Comparison of ENCODE assay signal across 1 cellular context in the genomic region with DNA sequence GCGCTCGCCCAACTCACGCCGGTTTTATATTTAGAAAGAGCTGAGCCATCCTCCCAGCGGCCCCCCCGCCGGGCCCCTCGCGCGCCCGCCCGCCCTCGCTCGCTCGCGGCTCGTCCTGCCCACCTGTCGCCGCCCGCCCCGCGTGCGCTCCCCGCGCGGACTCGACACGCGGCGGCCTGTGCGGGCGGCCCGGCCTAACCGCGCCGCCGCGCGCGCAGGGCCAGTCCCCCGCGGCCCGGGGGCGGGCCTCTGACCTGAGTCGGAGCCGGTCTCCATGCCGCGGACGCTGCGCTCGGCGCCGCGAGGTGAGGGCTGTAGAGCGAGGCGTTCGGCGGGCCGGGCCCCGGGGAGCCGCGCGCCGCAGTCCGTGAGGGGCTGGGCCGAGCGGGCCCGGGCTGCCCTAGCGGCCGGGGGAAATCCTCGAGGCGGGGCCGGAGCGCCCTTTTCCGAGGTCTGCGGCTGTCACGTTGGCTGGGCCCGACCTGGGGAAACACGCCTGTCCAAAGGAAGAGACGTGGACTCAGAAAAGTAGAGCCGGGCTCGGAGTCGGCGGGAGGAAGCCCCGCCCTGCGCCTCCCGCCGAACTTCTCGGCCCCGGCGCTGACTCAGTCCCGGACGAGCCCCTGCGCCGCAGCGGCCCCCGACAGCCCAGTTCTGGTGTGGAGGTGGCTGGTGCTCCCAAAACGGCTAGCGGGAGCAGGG.
A peak's percentile ranks its signal among the peaks of the same experiment; 100 is the strongest.
TF ChIP-seq lines count a peak whose summit lies in the region.

A gene with protein sequence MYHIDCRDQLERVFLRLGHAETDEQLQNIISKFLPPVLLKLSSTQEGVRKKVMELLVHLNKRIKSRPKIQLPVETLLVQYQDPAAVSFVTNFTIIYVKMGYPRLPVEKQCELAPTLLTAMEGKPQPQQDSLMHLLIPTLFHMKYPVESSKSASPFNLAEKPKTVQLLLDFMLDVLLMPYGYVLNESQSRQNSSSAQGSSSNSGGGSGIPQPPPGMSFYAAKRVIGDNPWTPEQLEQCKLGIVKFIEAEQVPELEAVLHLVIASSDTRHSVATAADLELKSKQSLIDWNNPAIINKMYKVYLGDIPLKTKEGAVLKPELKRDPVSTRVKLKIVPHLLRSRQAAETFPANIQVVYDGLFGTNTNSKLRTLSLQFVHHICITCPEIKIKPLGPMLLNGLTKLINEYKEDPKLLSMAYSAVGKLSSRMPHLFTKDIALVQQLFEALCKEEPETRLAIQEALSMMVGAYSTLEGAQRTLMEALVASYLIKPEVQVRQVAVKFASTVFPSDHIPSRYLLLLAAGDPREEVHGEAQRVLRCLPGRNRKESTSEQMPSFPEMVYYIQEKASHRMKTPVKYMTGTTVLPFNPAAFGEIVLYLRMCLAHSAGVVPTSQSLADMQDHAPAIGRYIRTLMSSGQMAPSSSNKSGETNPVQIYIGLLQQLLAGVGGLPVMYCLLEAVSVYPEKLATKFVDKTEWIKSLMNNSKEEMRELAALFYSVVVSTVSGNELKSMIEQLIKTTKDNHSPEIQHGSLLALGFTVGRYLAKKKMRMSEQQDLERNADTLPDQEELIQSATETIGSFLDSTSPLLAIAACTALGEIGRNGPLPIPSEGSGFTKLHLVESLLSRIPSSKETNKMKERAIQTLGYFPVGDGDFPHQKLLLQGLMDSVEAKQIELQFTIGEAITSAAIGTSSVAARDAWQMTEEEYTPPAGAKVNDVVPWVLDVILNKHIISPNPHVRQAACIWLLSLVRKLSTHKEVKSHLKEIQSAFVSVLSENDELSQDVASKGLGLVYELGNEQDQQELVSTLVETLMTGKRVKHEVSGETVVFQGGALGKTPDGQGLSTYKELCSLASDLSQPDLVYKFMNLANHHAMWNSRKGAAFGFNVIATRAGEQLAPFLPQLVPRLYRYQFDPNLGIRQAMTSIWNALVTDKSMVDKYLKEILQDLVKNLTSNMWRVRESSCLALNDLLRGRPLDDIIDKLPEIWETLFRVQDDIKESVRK (N-terminal part only) (minus strand): TSS at position 522 of the 702 bp plus-strand sequence. CDS start 11,465 bp downstream, outside the sequence.

TF ChIP-seq in GM12878, 131 proteins besides CTCF, POLR2A, EP300 and RAD21 (continued from another document):
- TF ChIP-seq, protein P1, sequence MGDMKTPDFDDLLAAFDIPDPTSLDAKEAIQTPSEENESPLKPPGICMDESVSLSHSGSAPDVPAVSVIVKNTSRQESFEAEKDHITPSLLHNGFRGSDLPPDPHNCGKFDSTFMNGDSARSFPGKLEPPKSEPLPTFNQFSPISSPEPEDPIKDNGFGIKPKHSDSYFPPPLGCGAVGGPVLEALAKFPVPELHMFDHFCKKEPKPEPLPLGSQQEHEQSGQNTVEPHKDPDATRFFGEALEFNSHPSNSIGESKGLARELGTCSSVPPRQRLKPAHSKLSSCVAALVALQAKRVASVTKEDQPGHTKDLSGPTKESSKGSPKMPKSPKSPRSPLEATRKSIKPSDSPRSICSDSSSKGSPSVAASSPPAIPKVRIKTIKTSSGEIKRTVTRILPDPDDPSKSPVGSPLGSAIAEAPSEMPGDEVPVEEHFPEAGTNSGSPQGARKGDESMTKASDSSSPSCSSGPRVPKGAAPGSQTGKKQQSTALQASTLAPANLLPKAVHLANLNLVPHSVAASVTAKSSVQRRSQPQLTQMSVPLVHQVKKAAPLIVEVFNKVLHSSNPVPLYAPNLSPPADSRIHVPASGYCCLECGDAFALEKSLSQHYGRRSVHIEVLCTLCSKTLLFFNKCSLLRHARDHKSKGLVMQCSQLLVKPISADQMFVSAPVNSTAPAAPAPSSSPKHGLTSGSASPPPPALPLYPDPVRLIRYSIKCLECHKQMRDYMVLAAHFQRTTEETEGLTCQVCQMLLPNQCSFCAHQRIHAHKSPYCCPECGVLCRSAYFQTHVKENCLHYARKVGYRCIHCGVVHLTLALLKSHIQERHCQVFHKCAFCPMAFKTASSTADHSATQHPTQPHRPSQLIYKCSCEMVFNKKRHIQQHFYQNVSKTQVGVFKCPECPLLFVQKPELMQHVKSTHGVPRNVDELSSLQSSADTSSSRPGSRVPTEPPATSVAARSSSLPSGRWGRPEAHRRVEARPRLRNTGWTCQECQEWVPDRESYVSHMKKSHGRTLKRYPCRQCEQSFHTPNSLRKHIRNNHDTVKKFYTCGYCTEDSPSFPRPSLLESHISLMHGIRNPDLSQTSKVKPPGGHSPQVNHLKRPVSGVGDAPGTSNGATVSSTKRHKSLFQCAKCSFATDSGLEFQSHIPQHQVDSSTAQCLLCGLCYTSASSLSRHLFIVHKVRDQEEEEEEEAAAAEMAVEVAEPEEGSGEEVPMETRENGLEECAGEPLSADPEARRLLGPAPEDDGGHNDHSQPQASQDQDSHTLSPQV (IDR thresholded peaks at IDR 0.05), result 0 out of 2 replicates have a peak, but pooled peaks have one; percentile 14
- TF ChIP-seq, protein P2, sequence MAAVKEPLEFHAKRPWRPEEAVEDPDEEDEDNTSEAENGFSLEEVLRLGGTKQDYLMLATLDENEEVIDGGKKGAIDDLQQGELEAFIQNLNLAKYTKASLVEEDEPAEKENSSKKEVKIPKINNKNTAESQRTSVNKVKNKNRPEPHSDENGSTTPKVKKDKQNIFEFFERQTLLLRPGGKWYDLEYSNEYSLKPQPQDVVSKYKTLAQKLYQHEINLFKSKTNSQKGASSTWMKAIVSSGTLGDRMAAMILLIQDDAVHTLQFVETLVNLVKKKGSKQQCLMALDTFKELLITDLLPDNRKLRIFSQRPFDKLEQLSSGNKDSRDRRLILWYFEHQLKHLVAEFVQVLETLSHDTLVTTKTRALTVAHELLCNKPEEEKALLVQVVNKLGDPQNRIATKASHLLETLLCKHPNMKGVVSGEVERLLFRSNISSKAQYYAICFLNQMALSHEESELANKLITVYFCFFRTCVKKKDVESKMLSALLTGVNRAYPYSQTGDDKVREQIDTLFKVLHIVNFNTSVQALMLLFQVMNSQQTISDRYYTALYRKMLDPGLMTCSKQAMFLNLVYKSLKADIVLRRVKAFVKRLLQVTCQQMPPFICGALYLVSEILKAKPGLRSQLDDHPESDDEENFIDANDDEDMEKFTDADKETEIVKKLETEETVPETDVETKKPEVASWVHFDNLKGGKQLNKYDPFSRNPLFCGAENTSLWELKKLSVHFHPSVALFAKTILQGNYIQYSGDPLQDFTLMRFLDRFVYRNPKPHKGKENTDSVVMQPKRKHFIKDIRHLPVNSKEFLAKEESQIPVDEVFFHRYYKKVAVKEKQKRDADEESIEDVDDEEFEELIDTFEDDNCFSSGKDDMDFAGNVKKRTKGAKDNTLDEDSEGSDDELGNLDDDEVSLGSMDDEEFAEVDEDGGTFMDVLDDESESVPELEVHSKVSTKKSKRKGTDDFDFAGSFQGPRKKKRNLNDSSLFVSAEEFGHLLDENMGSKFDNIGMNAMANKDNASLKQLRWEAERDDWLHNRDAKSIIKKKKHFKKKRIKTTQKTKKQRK (IDR thresholded peaks at IDR 0.05; ENCODE audit: low read depth, low read length), result no peak
